ENCODE assay signal across 8 cellular contexts in the genomic region with DNA sequence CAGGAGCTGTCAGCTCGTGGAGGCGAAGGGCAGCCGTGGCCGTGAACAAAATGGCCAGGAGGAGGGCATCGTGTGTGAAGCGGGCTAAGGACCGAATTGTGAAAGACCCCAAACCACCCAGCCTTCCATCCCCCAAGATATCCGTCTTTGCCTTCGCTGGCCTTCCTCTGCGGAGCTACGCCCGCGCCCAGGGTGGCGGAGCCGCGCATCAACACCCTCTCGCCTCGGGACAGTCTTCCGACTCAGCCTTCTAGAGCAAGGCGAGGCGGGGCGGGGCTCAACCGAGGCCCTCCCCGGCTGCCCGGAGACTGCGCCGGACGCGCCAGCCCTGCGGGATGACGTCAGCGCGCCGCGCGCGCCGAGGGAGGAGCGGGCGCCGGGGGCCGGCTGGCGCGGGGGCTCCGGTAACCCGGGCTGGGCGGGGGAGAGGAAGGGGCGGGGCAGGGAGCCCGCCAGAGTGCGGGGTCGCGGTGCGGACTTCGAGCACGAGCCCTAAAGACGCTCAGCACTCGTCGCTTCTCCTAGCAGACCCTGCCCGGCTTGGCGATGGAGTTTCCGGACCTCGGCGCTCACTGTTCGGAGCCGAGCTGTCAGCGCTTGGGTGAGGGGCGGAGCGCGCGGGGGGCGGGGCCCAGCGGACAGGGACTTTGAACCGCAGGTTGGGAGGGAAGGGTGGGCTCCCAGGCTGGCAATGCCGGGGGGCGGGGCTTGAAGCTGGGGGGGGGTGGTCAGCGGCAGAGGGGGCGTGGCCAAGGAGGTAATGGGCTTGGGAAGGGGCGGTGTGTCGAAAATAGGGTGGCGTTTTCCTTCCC. TPM values are rescaled to one million over a fixed set of nuclear protein-coding genes. Genes with fewer than 3 reads are reported as not detected.
DNase-seq lines count a peak whose midpoint lies in the region; ATAC-seq, FAIRE-seq and TF ChIP-seq lines count a peak whose summit lies in the region.

A gene with protein sequence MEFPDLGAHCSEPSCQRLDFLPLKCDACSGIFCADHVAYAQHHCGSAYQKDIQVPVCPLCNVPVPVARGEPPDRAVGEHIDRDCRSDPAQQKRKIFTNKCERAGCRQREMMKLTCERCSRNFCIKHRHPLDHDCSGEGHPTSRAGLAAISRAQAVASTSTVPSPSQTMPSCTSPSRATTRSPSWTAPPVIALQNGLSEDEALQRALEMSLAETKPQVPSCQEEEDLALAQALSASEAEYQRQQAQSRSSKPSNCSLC (plus strand): TSS at position 341 of the 812 bp plus-strand sequence. CDS start 206 bp downstream, at position 547.

- H3K27me3 ChIP-seq in bronchial epithelial cell (ENCODE audit: control insufficient read depth, insufficient read depth, low read length): no peaks in the 10 kb centered on the region
- no peaks in the 10 kb centered on the region for H3K27me3 ChIP-seq in spleen (replicated peaks in 1 of 7)

- no peak for FAIRE-seq in bronchial epithelial cell (lab: Jason Lieb, UNC)

- ATAC-seq in GM19023 (IDR thresholded peaks at IDR 0.05; ENCODE audit: unreplicated experiment) (peak; percentile 97), HG03196 (IDR thresholded peaks at IDR 0.05; ENCODE audit: unreplicated experiment) (peak; percentile 95), WTC11 (peak; percentile 96)

- peaks cover 15% of the 10 kb centered on the region for H3K27me3 Mint-ChIP-seq in WTC11 (ENCODE audit: low read depth)
- peaks cover 0 to 6% (median 2%) of the 10 kb centered on the region in 3 donors for H3K27me3 Mint-ChIP-seq in immature natural killer cell (ENCODE audit: low read depth in 3 of 3)

- H3K36me3 ChIP-seq in bronchial epithelial cell (ENCODE audit: control insufficient read depth, insufficient read depth, low read length): peaks cover 16% of the 10 kb centered on the region
- peaks cover 0 to 38% (median 15%) of the 10 kb centered on the region in 6 donors for H3K36me3 ChIP-seq in spleen

- WGBS in spleen, 5 donors: 0 to 1% (median 1%) methylated on average over 19 to 80 of the region's 80 CpGs

- no peaks in the 10 kb centered on the region for H3K9me3 ChIP-seq in spleen

- POLR2A ChIA-PET in WTC11 (lab: Charles Lee): interaction anchor here (0.7 to 2.0 kb wide), 8 partner anchors 11 to 46 kb away, joined by 3 to 16 read pairs (median 6); a partner anchor contains a TSS

- H3K9me3 Mint-ChIP-seq in WTC11 (peaks cover 5% of the 10 kb centered on the region), immature natural killer cell (peaks cover 0 to 1% (median 0%) of the 10 kb centered on the region in 6 donors)

- H3K4me3 ChIP-seq in AG09309 (ENCODE audit: control insufficient read depth, low read depth, low read length): peak within 1 kb of the TSS; percentile 82
- peak within 1 kb of the TSS; percentile 80 for H3K4me3 ChIP-seq in bronchial epithelial cell (ENCODE audit: low read depth, low read length)
- peak within 1 kb of the TSS; percentile 51 to 84 (median 60) for H3K4me3 ChIP-seq in spleen

- H3K36me3 Mint-ChIP-seq in WTC11 (peaks cover 30% of the 10 kb centered on the region), immature natural killer cell (peaks cover 0 to 10% (median 0%) of the 10 kb centered on the region in 3 donors)

- DNase-seq in AG09309 (ENCODE audit: low read depth): no peak
- DNase-seq in NCI-H226: peak; percentile 88
- peak; percentile 93 for DNase-seq in WTC11 (ENCODE audit: low spot score)
- peak; percentile 81 for DNase-seq in bronchial epithelial cell (ENCODE audit: low read depth)
- peak; percentile 96 to 98 (median 97) for DNase-seq in immature natural killer cell
- DNase-seq in spleen: peak; percentile 99

- TF ChIP-seq CTCF in AG09309 (IDR thresholded peaks at IDR 0.05; ENCODE audit: control insufficient read depth, insufficient read depth, low read depth, low read length, missing control alignments) (no peak), WTC11 (IDR thresholded peaks at IDR 0.05) (no peak), bronchial epithelial cell (IDR thresholded peaks at IDR 0.05; ENCODE audit: insufficient read depth, low read length, severe bottlenecking) (peak; percentile 2), spleen (IDR thresholded peaks at IDR 0.05 in 8 of 11, conservative IDR thresholded peaks at IDR 0.05 in 3 of 11) (peak in 6 of 11 experiments; percentile 23 to 61 (median 42))

- TF ChIP-seq POLR2A in spleen (IDR thresholded peaks at IDR 0.05): peak; percentile 30 to 92 (median 65)

- H3K27ac Mint-ChIP-seq in WTC11 (peak within 1 kb of the TSS; percentile 91), immature natural killer cell (peak within 1 kb of the TSS; percentile 94 to 99 (median 96))

- peaks cover 7 to 57% (median 35%) of the 10 kb centered on the region in 6 donors for H3K4me1 ChIP-seq in spleen

- H3K4me1 Mint-ChIP-seq in WTC11 (peaks cover 6% of the 10 kb centered on the region), immature natural killer cell (peaks cover 38 to 50% of the 10 kb centered on the region in 2 donors)

- H3K27ac ChIP-seq in spleen: peak within 1 kb of the TSS; percentile 93 to 98 (median 97)

- peak within 1 kb of the TSS; percentile 74 for H3K4me3 Mint-ChIP-seq in WTC11
- peak within 1 kb of the TSS; percentile 89 to 98 (median 91) for H3K4me3 Mint-ChIP-seq in immature natural killer cell

- CTCF ChIA-PET in WTC11 (lab: Charles Lee): interaction anchor here (0.8 to 2.0 kb wide), 14 partner anchors 9 to 323 kb away, joined by 3 to 11 read pairs (median 4); a partner anchor contains a TSS

- intact Hi-C loops in spleen (cut with DNase I; ENCODE audit: low total_unique reads): loop anchor here (5.0 kb wide), 1 partner anchor 34 kb away; a partner anchor contains a TSS

TF ChIP-seq in WTC11, 78 proteins besides CTCF, POLR2A, EP300 and RAD21 (continues in another document):
- TF ChIP-seq ZNF232 (CRISPR knock-in tag; IDR thresholded peaks at IDR 0.05) (peak; percentile 39; the same call in 1 of the 2 replicates), FOXP1 (CRISPR knock-in tag; IDR thresholded peaks at IDR 0.05; ENCODE audit: borderline replicate concordance) (peak; percentile 52; the same call in 1 of the 2 replicates), ZNF263 (CRISPR knock-in tag; IDR thresholded peaks at IDR 0.05; ENCODE audit: low read depth) (no peak)
- TF ChIP-seq, protein P1, sequence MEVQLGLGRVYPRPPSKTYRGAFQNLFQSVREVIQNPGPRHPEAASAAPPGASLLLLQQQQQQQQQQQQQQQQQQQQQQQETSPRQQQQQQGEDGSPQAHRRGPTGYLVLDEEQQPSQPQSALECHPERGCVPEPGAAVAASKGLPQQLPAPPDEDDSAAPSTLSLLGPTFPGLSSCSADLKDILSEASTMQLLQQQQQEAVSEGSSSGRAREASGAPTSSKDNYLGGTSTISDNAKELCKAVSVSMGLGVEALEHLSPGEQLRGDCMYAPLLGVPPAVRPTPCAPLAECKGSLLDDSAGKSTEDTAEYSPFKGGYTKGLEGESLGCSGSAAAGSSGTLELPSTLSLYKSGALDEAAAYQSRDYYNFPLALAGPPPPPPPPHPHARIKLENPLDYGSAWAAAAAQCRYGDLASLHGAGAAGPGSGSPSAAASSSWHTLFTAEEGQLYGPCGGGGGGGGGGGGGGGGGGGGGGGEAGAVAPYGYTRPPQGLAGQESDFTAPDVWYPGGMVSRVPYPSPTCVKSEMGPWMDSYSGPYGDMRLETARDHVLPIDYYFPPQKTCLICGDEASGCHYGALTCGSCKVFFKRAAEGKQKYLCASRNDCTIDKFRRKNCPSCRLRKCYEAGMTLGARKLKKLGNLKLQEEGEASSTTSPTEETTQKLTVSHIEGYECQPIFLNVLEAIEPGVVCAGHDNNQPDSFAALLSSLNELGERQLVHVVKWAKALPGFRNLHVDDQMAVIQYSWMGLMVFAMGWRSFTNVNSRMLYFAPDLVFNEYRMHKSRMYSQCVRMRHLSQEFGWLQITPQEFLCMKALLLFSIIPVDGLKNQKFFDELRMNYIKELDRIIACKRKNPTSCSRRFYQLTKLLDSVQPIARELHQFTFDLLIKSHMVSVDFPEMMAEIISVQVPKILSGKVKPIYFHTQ (CRISPR knock-in tag; IDR thresholded peaks at IDR 0.05): no peak
- TF ChIP-seq, protein P2, sequence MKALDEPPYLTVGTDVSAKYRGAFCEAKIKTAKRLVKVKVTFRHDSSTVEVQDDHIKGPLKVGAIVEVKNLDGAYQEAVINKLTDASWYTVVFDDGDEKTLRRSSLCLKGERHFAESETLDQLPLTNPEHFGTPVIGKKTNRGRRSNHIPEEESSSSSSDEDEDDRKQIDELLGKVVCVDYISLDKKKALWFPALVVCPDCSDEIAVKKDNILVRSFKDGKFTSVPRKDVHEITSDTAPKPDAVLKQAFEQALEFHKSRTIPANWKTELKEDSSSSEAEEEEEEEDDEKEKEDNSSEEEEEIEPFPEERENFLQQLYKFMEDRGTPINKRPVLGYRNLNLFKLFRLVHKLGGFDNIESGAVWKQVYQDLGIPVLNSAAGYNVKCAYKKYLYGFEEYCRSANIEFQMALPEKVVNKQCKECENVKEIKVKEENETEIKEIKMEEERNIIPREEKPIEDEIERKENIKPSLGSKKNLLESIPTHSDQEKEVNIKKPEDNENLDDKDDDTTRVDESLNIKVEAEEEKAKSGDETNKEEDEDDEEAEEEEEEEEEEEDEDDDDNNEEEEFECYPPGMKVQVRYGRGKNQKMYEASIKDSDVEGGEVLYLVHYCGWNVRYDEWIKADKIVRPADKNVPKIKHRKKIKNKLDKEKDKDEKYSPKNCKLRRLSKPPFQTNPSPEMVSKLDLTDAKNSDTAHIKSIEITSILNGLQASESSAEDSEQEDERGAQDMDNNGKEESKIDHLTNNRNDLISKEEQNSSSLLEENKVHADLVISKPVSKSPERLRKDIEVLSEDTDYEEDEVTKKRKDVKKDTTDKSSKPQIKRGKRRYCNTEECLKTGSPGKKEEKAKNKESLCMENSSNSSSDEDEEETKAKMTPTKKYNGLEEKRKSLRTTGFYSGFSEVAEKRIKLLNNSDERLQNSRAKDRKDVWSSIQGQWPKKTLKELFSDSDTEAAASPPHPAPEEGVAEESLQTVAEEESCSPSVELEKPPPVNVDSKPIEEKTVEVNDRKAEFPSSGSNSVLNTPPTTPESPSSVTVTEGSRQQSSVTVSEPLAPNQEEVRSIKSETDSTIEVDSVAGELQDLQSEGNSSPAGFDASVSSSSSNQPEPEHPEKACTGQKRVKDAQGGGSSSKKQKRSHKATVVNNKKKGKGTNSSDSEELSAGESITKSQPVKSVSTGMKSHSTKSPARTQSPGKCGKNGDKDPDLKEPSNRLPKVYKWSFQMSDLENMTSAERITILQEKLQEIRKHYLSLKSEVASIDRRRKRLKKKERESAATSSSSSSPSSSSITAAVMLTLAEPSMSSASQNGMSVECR (CRISPR knock-in tag; IDR thresholded peaks at IDR 0.05; ENCODE audit: borderline replicate concordance): 0 out of 2 replicates have a peak, but pooled peaks have one; percentile 80

RNA-seq across cellular contexts. Expression of the gene that starts here (rescaled TPM):
- total RNA-seq in WTC11 (2021) (19.5 to 21.1 TPM (median 20.2 TPM) in 3 replicates), bronchial epithelial cell (55.4 and 59.8 TPM in 2 replicates), spleen (10 to 100 TPM; 46.3 to 77.7 (median 49.8) TPM)
- polyA plus RNA-seq in immature natural killer cell (100 to 1,000 TPM in 2 of 3 donors, 10 to 100 TPM in 1; 95.4 to 128 (median 102) TPM), spleen (10 to 100 TPM; 39.4 to 63.6 (median 55.0) TPM)

Comparison
In these comparisons a context has a peak if more than half of its experiments do, and no peak if none do; other contexts are left out.
1. CTCF ChIP-seq: peak in bronchial epithelial cell (single experiment) and spleen (6 of 11); none in AG09309 (single experiment) and WTC11 (single experiment).
2. Peak in every context shown above with its lines, with median percentiles within 50 percentile points of each other: H3K4me3 ChIP-seq and ATAC-seq.